In the genomic region with DNA sequence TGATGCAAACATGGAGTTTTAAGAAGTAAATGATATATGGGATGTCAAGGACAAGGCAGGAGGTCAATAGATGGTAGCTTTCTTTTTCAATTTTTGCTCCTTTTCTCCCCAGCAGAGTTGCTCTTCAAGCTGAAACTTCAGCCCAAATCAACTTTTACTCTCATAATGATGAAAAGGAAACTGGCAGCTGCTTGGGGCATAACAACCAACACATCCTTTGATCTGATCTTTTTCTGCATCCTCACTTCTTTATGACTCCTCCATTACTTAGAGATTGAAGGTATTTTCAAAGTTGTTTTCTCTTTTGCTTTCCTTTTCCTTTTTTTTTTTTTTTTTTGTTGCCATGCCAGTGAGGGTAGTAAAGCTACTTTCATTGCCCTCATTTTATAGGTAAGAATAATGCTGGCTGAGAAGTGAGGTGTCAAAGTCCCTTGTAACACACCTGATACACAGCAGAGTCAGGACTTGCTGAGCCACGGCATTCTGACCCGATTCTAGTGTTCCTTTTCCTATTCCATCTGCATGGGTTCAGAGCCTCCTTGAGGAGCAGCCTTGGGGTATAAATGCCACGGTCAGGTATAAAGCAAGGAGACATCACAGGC, we compare ENCODE assay signal across 11 cellular contexts. TPM values are rescaled to one million over a fixed set of nuclear protein-coding genes. Genes with fewer than 3 reads are reported as not detected.
DNase-seq lines count a peak whose midpoint lies in the region; ATAC-seq and TF ChIP-seq lines count a peak whose summit lies in the region.
"Had no signal": no experiment of that assay in that cellular context is flagged by ENCODE, and none has a peak within 500 bp of the region (broad histone marks: within the 10 kb centered on the region; RNA-seq: fewer than 3 reads in every experiment).

No MANE protein-coding gene starts in this region.

- TF ChIP-seq CTCF in transverse colon (IDR thresholded peaks at IDR 0.05) (no peak), tibial nerve (IDR thresholded peaks at IDR 0.05) (no peak)

- DNase-seq in activated naive CD4-positive, alpha-beta T cell treated with anti-CD3 and anti-CD28 coated beads, Interleukin-2, amount 10 ng/mL, durations not matched to agents 7 days and 5 days, result no peak
- no peak for DNase-seq in activated naive CD4-positive, alpha-beta T cell (lab: John Stamatoyannopoulos, UW)
- peak; percentile 35 for DNase-seq in transverse colon
- no peak for DNase-seq in D341Med (ENCODE audit: low spot score)
- no peak for DNase-seq in T1000 (lab: John Stamatoyannopoulos, UW)
- no peak for DNase-seq in tibial nerve (ENCODE audit: low spot score in 2 of 2)
- DNase-seq: amygdala; effector CD8-positive, alpha-beta T cell; NCI-H1436 had no signal

- H3K36me3 Mint-ChIP-seq in activated naive CD4-positive, alpha-beta T cell treated with anti-CD3 and anti-CD28 coated beads, Interleukin-2, amount 10 ng/mL, durations not matched to agents 7 days and 5 days, result peaks cover 1% of the 10 kb centered on the region

- H3K36me3 ChIP-seq in transverse colon (no peaks in the 10 kb centered on the region), tibial nerve (peaks cover 0 to 32% (median 0%) of the 10 kb centered on the region in 3 donors)

- H3K4me1 Mint-ChIP-seq in activated naive CD4-positive, alpha-beta T cell treated with anti-CD3 and anti-CD28 coated beads, Interleukin-2, amount 10 ng/mL, durations not matched to agents 7 days and 5 days, result peaks cover 45% of the 10 kb centered on the region

- H3K27me3 ChIP-seq in transverse colon (no peaks in the 10 kb centered on the region), tibial nerve (no peaks in the 10 kb centered on the region)

- H3K4me1 ChIP-seq in transverse colon, result peaks cover 0 to 34% (median 15%) of the 10 kb centered on the region in 4 donors
- H3K4me1 ChIP-seq in tibial nerve, result peaks cover 0 to 4% (median 0%) of the 10 kb centered on the region in 4 donors

- in situ Hi-C loops in transverse colon (cut with MboI; ENCODE audit: low pct_ligation_motif_present in 1 of 4, low pct_unique_long_range_greater_than_20kb in 1 of 4, low sequenced_read_pairs in 3 of 4), result no loop called here

- TF ChIP-seq POLR2A in transverse colon (IDR thresholded peaks at IDR 0.05), result no peak
- no peak for TF ChIP-seq POLR2A in tibial nerve (IDR thresholded peaks at IDR 0.05)

- ATAC-seq in HG02610 (IDR thresholded peaks at IDR 0.05; ENCODE audit: unreplicated experiment) (peak; percentile 56), HG03571 (IDR thresholded peaks at IDR 0.05; ENCODE audit: unreplicated experiment) (peak; percentile 54)

- no peak for TF ChIP-seq EP300 in transverse colon (IDR thresholded peaks at IDR 0.05; ENCODE audit: low read depth)
- TF ChIP-seq EP300 in tibial nerve (IDR thresholded peaks at IDR 0.05), result no peak

- intact Hi-C loops in transverse colon (cut with DNase I; ENCODE audit: low total_unique reads), result no loop called here

- WGBS in transverse colon (ENCODE audit: low coverage in 1 of 2), 2 donors, result 58% methylated on average over 3 of the region's 3 CpGs; no CpG with 5 or more reads in 1 of the 2 donors
- WGBS in tibial nerve, 2 donors, result 86 to 98% methylated on average over 3 of the region's 3 CpGs

- H3K9me3 ChIP-seq in transverse colon, result no peaks in the 10 kb centered on the region
- H3K9me3 ChIP-seq in tibial nerve, result peaks cover 0 to 5% (median 0%) of the 10 kb centered on the region in 4 donors

- peak overlapping the region; percentile 78 for H3K27ac Mint-ChIP-seq in activated naive CD4-positive, alpha-beta T cell treated with anti-CD3 and anti-CD28 coated beads, Interleukin-2, amount 10 ng/mL, durations not matched to agents 7 days and 5 days

- no peak overlapping the region for H3K4me3 ChIP-seq in transverse colon
- H3K4me3 ChIP-seq in tibial nerve, result no peak overlapping the region

- no peaks in the 10 kb centered on the region for H3K27me3 Mint-ChIP-seq in activated naive CD4-positive, alpha-beta T cell treated with anti-CD3 and anti-CD28 coated beads, Interleukin-2, amount 10 ng/mL, durations not matched to agents 7 days and 5 days

- peaks cover under 1% of the 10 kb centered on the region for H3K9me3 Mint-ChIP-seq in activated naive CD4-positive, alpha-beta T cell treated with anti-CD3 and anti-CD28 coated beads, Interleukin-2, amount 10 ng/mL, durations not matched to agents 7 days and 5 days

- H3K4me3 Mint-ChIP-seq in activated naive CD4-positive, alpha-beta T cell treated with anti-CD3 and anti-CD28 coated beads, Interleukin-2, amount 10 ng/mL, durations not matched to agents 7 days and 5 days, result peak overlapping the region; percentile 17

- peak overlapping the region; percentile 50 to 78 (median 66) for H3K27ac ChIP-seq in transverse colon
- H3K27ac ChIP-seq in tibial nerve, result no peak overlapping the region

- CTCF ChIA-PET in activated naive CD4-positive, alpha-beta T cell treated with anti-CD3 and anti-CD28 coated beads, Interleukin-2, amount 10 ng/mL, durations not matched to agents 7 days and 5 days (lab: Charles Lee), result interaction anchor here (0.6 to 0.8 kb wide), 2 partner anchors 21 to 30 kb away, joined by 3 read pairs; no protein-coding TSS in a partner anchor

RNA-seq across cellular contexts. Expression of gene SLC2A9, which starts 26.9 kb away (rescaled TPM):
- total RNA-seq in transverse colon, result 1 to 10 TPM in 3 of 4 donors, not detected in 1; 2.2 to 4.0 (median 3.4) TPM
- total RNA-seq in tibial nerve, result 10 to 100 TPM in 1 of 4 donors, 1 to 10 TPM in 3; 2.7 to 10.7 (median 6.0) TPM

Comparison
In these comparisons a context has a peak if more than half of its experiments do, and no peak if none do; other contexts are left out.
1. H3K27ac ChIP-seq: peak in transverse colon (4 of 4); none in tibial nerve (0 of 4).